In genomic region chr11:32092581-32093170, GRCh38 we compare ENCODE assay signal across 9 cellular contexts. TPM values are rescaled to one million over a fixed set of nuclear protein-coding genes. Genes with fewer than 3 reads are reported as not detected.
DNase-seq lines count a peak whose midpoint lies in the region; ATAC-seq and TF ChIP-seq lines count a peak whose summit lies in the region.
"Had no signal": no experiment of that assay in that cellular context is flagged by ENCODE, and none has a peak within 500 bp of the region (broad histone marks: within the 10 kb centered on the region; RNA-seq: fewer than 3 reads in every experiment).

No MANE protein-coding gene starts in this region.

- H3K36me3 Mint-ChIP-seq in activated CD4-positive, alpha-beta T cell treated with anti-CD3 and anti-CD28 coated beads for 36 hours (ENCODE audit: low read depth) = peaks cover 17% of the 10 kb centered on the region
- peaks cover 13% of the 10 kb centered on the region for H3K36me3 Mint-ChIP-seq in T-cell
- H3K36me3 Mint-ChIP-seq in stimulated activated naive B cell treated with anti-CD40 and anti-IgM and Interleukin-4, amounts not matched to agents 10 μg/mL and 1 μg/mL and 100 μg/mL, for 72 hours = peaks cover 19 to 33% of the 10 kb centered on the region in 2 donors

- POLR2A ChIA-PET in activated CD4-positive, alpha-beta T cell treated with anti-CD3 and anti-CD28 coated beads for 36 hours (lab: Charles Lee) = no interaction called here
- POLR2A ChIA-PET in T-cell (lab: Charles Lee) = no interaction called here

- peak overlapping the region; percentile 64 for H3K27ac Mint-ChIP-seq in activated CD4-positive, alpha-beta T cell treated with anti-CD3 and anti-CD28 coated beads for 36 hours
- H3K27ac Mint-ChIP-seq in T-cell = peak overlapping the region in 1 of 2 donors; percentile 55
- peak overlapping the region; percentile 77 for H3K27ac Mint-ChIP-seq in stimulated activated naive B cell treated with anti-CD40 and anti-IgM and Interleukin-4, amounts not matched to agents 10 μg/mL and 1 μg/mL and 100 μg/mL, for 72 hours

- TF ChIP-seq CTCF in fibroblast of villous mesenchyme (IDR thresholded peaks at IDR 0.05; ENCODE audit: insufficient read depth, low read depth, low read length) = no peak

- peaks cover 39% of the 10 kb centered on the region for H3K4me1 Mint-ChIP-seq in activated CD4-positive, alpha-beta T cell treated with anti-CD3 and anti-CD28 coated beads for 36 hours
- peaks cover 23 to 40% (median 27%) of the 10 kb centered on the region in 3 donors for H3K4me1 Mint-ChIP-seq in T-cell
- H3K4me1 Mint-ChIP-seq in stimulated activated naive B cell treated with anti-CD40 and anti-IgM and Interleukin-4, amounts not matched to agents 10 μg/mL and 1 μg/mL and 100 μg/mL, for 72 hours = peaks cover 30 to 34% of the 10 kb centered on the region in 2 donors

- peaks cover 5% of the 10 kb centered on the region for H3K27me3 Mint-ChIP-seq in activated CD4-positive, alpha-beta T cell treated with anti-CD3 and anti-CD28 coated beads for 36 hours
- H3K27me3 Mint-ChIP-seq in T-cell = peaks cover 2 to 3% of the 10 kb centered on the region in 2 donors
- peaks cover 0 to 4% of the 10 kb centered on the region in 2 donors for H3K27me3 Mint-ChIP-seq in stimulated activated naive B cell treated with anti-CD40 and anti-IgM and Interleukin-4, amounts not matched to agents 10 μg/mL and 1 μg/mL and 100 μg/mL, for 72 hours

- H3K9me3 Mint-ChIP-seq in activated CD4-positive, alpha-beta T cell treated with anti-CD3 and anti-CD28 coated beads for 36 hours (ENCODE audit: low read depth) = no peaks in the 10 kb centered on the region
- no peaks in the 10 kb centered on the region for H3K9me3 Mint-ChIP-seq in T-cell
- no peaks in the 10 kb centered on the region for H3K9me3 Mint-ChIP-seq in stimulated activated naive B cell treated with anti-CD40 and anti-IgM and Interleukin-4, amounts not matched to agents 10 μg/mL and 1 μg/mL and 100 μg/mL, for 72 hours

- H3K4me3 Mint-ChIP-seq in activated CD4-positive, alpha-beta T cell treated with anti-CD3 and anti-CD28 coated beads for 36 hours = peak overlapping the region; percentile 79
- peak overlapping the region; percentile 76 to 82 (median 76) for H3K4me3 Mint-ChIP-seq in T-cell
- H3K4me3 Mint-ChIP-seq in stimulated activated naive B cell treated with anti-CD40 and anti-IgM and Interleukin-4, amounts not matched to agents 10 μg/mL and 1 μg/mL and 100 μg/mL, for 72 hours = peak overlapping the region; percentile 62 to 67

- CTCF ChIA-PET in activated CD4-positive, alpha-beta T cell treated with anti-CD3 and anti-CD28 coated beads for 36 hours (lab: Charles Lee) = interaction anchor here (1.0 kb wide), 1 partner anchor 15 kb away, joined by 3 read pairs; no protein-coding TSS in a partner anchor
- CTCF ChIA-PET in T-cell (lab: Charles Lee) = no interaction called here

- no peak for DNase-seq in activated CD4-positive, alpha-beta T cell treated with anti-CD3 and anti-CD28 coated beads for 36 hours
- DNase-seq in activated CD4-positive, alpha-beta T cell treated with anti-CD3 and anti-CD28 coated beads, Interleukin-2, amount 50 U/mL, for 48 hours = no peak
- DNase-seq in T-cell (no peak), fibroblast of villous mesenchyme (ENCODE audit: low read depth) (no peak), islet precursor cell (no peak), NCI-H446 treated with DMSO at 0.1 percent for 48 hours (lab: John Stamatoyannopoulos, UW) (no peak), D341Med (ENCODE audit: low spot score) (no peak)
- DNase-seq in stimulated activated naive B cell treated with anti-CD40 and anti-IgM and Interleukin-4, amounts not matched to agents 10 μg/mL and 1 μg/mL and 100 μg/mL, for 72 hours = no peak
- DNase-seq: NCI-H187 had no signal

- H3K4me3 ChIP-seq in fibroblast of villous mesenchyme (ENCODE audit: low read depth, low read length) = peak overlapping the region; percentile 87

- ATAC-seq in activated CD4-positive, alpha-beta T cell treated with anti-CD3 and anti-CD28 coated beads for 36 hours = no peak
- ATAC-seq in T-cell (replicated peaks in 1 of 4) = no peak
- ATAC-seq in stimulated activated naive B cell treated with anti-CD40 and anti-IgM and Interleukin-4, amounts not matched to agents 10 μg/mL and 1 μg/mL and 100 μg/mL, for 72 hours (replicated peaks) = no peak

- intact Hi-C loops in activated CD4-positive, alpha-beta T cell treated with anti-CD3 and anti-CD28 coated beads for 36 hours (cut with DNase I, micrococcal nuclease) = loop anchor here in 1 of 2 experiments (5.0 to 10.0 kb wide), 3 partner anchors 280 to 1768 kb away; partner anchors contain the start of genes ARL14EP, EIF3M and PAX6

RNA-seq across cellular contexts. Expression of gene RCN1, which starts 1.8 kb away (rescaled TPM):
- total RNA-seq in activated CD4-positive, alpha-beta T cell treated with anti-CD3 and anti-CD28 coated beads for 36 hours = 10 to 100 TPM; 19.1 to 24.1 TPM
- total RNA-seq in T-cell = 10 to 100 TPM in 2 of 5 donors, 1 to 10 TPM in 3; 7.3 to 12.2 (median 9.6) TPM
- total RNA-seq in fibroblast of villous mesenchyme = 338 and 367 TPM in 2 replicates

Comparison
In these comparisons a context has a peak if more than half of its experiments do, and no peak if none do; other contexts are left out.
1. RNA of gene RCN1, which starts 1.8 kb away (total RNA-seq): 338 to 367 TPM in fibroblast of villous mesenchyme; 19.1 to 24.1 TPM in activated CD4-positive, alpha-beta T cell treated with anti-CD3 and anti-CD28 coated beads for 36 hours and 7.3 to 12.2 TPM in T-cell; every median in the first group is over 10 times any median in the second.
2. Peak in every context shown above with its lines, with median percentiles within 50 percentile points of each other: H3K4me3 Mint-ChIP-seq.